ENCODE assay signal across 15 cellular contexts in genomic region chr20:46378390-46379009, GRCh38. TPM values are rescaled to one million over a fixed set of nuclear protein-coding genes. Genes with fewer than 3 reads are reported as not detected.
DNase-seq lines count a peak whose midpoint lies in the region; ATAC-seq, FAIRE-seq and TF ChIP-seq lines count a peak whose summit lies in the region.
"Had no signal": no experiment of that assay in that cellular context is flagged by ENCODE, and none has a peak within 500 bp of the region (broad histone marks: within the 10 kb centered on the region; RNA-seq: fewer than 3 reads in every experiment).

No MANE protein-coding gene starts in this region.

- intact Hi-C loops in kidney (cut with DNase I) = no loop called here
- intact Hi-C loops in breast epithelium (cut with DNase I; ENCODE audit: low total_unique reads) = no loop called here

- H3K4me1 ChIP-seq in kidney (ENCODE audit: control insufficient read depth in 1 of 2, insufficient read depth in 1 of 2, low read depth in 1 of 2, low read length in 2 of 2) = no peaks in the 10 kb centered on the region
- no peaks in the 10 kb centered on the region for H3K4me1 ChIP-seq in breast epithelium
- H3K4me1 ChIP-seq: BE2C had no signal

- H3K4me1 Mint-ChIP-seq in activated naive CD8-positive, alpha-beta T cell treated with anti-CD3 and anti-CD28 coated beads, Interleukin-2, amount 10 ng/mL, durations not matched to agents 7 days and 5 days = peaks cover 3% of the 10 kb centered on the region
- no peaks in the 10 kb centered on the region for H3K4me1 Mint-ChIP-seq in activated naive CD8-positive, alpha-beta T cell treated with anti-CD3 and anti-CD28 coated beads, Interleukin-2, amount 50 U/mL, for 24 hours
- H3K4me1 Mint-ChIP-seq in activated T-helper 17 cell treated with anti-CD3 and anti-CD28 coated beads, Interleukin-2, amount 50 U/mL, for 72 hours = peaks cover 5% of the 10 kb centered on the region

- H3K36me3 Mint-ChIP-seq in activated naive CD8-positive, alpha-beta T cell treated with anti-CD3 and anti-CD28 coated beads, Interleukin-2, amount 10 ng/mL, durations not matched to agents 7 days and 5 days = peaks cover 28% of the 10 kb centered on the region
- H3K36me3 Mint-ChIP-seq in activated naive CD8-positive, alpha-beta T cell treated with anti-CD3 and anti-CD28 coated beads, Interleukin-2, amount 50 U/mL, for 24 hours (ENCODE audit: low read depth) = peaks cover 30% of the 10 kb centered on the region
- H3K36me3 Mint-ChIP-seq in activated T-helper 17 cell treated with anti-CD3 and anti-CD28 coated beads, Interleukin-2, amount 50 U/mL, for 72 hours (ENCODE audit: low read depth) = peaks cover 100% of the 10 kb centered on the region

- ATAC-seq in activated naive CD8-positive, alpha-beta T cell treated with anti-CD3 and anti-CD28 coated beads, Interleukin-2, amount 10 ng/mL, durations not matched to agents 7 days and 5 days (ENCODE audit: low read depth) = no peak
- no peak for ATAC-seq in activated naive CD8-positive, alpha-beta T cell treated with anti-CD3 and anti-CD28 coated beads, Interleukin-2, amount 50 U/mL, for 24 hours
- no peak for ATAC-seq in activated T-helper 17 cell treated with anti-CD3 and anti-CD28 coated beads, Interleukin-2, amount 50 U/mL, for 72 hours (replicated peaks)
- no peak for ATAC-seq in GM21717 (IDR thresholded peaks at IDR 0.05; ENCODE audit: unreplicated experiment)
- ATAC-seq: Panc1 had no signal

- TF ChIP-seq CTCF in kidney (IDR thresholded peaks at IDR 0.05; ENCODE audit: borderline replicate concordance, extremely low read depth, insufficient read depth) = no peak
- TF ChIP-seq CTCF in breast epithelium (IDR thresholded peaks at IDR 0.05) = no peak

- H3K9me3 Mint-ChIP-seq in activated naive CD8-positive, alpha-beta T cell treated with anti-CD3 and anti-CD28 coated beads, Interleukin-2, amount 10 ng/mL, durations not matched to agents 7 days and 5 days = no peaks in the 10 kb centered on the region
- no peaks in the 10 kb centered on the region for H3K9me3 Mint-ChIP-seq in activated naive CD8-positive, alpha-beta T cell treated with anti-CD3 and anti-CD28 coated beads, Interleukin-2, amount 50 U/mL, for 24 hours
- no peaks in the 10 kb centered on the region for H3K9me3 Mint-ChIP-seq in activated T-helper 17 cell treated with anti-CD3 and anti-CD28 coated beads, Interleukin-2, amount 50 U/mL, for 72 hours

- peaks cover 52 to 54% of the 10 kb centered on the region in 2 donors for H3K36me3 ChIP-seq in kidney (ENCODE audit: control insufficient read depth in 1 of 2, insufficient read depth in 2 of 2, low read length in 2 of 2)
- H3K36me3 ChIP-seq in breast epithelium = peaks cover 5% of the 10 kb centered on the region

- POLR2A ChIA-PET in activated naive CD8-positive, alpha-beta T cell treated with anti-CD3 and anti-CD28 coated beads, Interleukin-2, amount 10 ng/mL, durations not matched to agents 7 days and 5 days (lab: Charles Lee) = interaction anchor here (0.8 kb wide), 1 partner anchor 13 kb away, joined by 3 read pairs; no protein-coding TSS in a partner anchor

- H3K27ac ChIP-seq in kidney (ENCODE audit: low read depth in 2 of 2, low read length in 2 of 2) (no peak overlapping the region), temporal lobe (ENCODE audit: low read depth, low read length) (peak overlapping the region; percentile 21), breast epithelium (no peak overlapping the region)

- no peaks in the 10 kb centered on the region for H3K27me3 ChIP-seq in breast epithelium
- H3K27me3 ChIP-seq: BE2C had no signal

- no peak for TF ChIP-seq POLR2A in breast epithelium (IDR thresholded peaks at IDR 0.05)

- H3K4me3 ChIP-seq in kidney (ENCODE audit: low read length in 2 of 2) (no peak overlapping the region), breast epithelium (no peak overlapping the region)

- no peaks in the 10 kb centered on the region for H3K9me3 ChIP-seq in kidney (ENCODE audit: control insufficient read depth in 1 of 2, low read length in 2 of 2)
- no peaks in the 10 kb centered on the region for H3K9me3 ChIP-seq in breast epithelium
- H3K9me3 ChIP-seq: BE2C had no signal

- peak overlapping the region; percentile 18 for H3K27ac Mint-ChIP-seq in activated naive CD8-positive, alpha-beta T cell treated with anti-CD3 and anti-CD28 coated beads, Interleukin-2, amount 10 ng/mL, durations not matched to agents 7 days and 5 days
- no peak overlapping the region for H3K27ac Mint-ChIP-seq in activated naive CD8-positive, alpha-beta T cell treated with anti-CD3 and anti-CD28 coated beads, Interleukin-2, amount 50 U/mL, for 24 hours
- H3K27ac Mint-ChIP-seq in activated T-helper 17 cell treated with anti-CD3 and anti-CD28 coated beads, Interleukin-2, amount 50 U/mL, for 72 hours = peak overlapping the region; percentile 60

- FAIRE-seq in kidney (lab: Jason Lieb, UNC) = no peak

- H3K27me3 Mint-ChIP-seq in activated naive CD8-positive, alpha-beta T cell treated with anti-CD3 and anti-CD28 coated beads, Interleukin-2, amount 10 ng/mL, durations not matched to agents 7 days and 5 days = no peaks in the 10 kb centered on the region
- no peaks in the 10 kb centered on the region for H3K27me3 Mint-ChIP-seq in activated naive CD8-positive, alpha-beta T cell treated with anti-CD3 and anti-CD28 coated beads, Interleukin-2, amount 50 U/mL, for 24 hours
- no peaks in the 10 kb centered on the region for H3K27me3 Mint-ChIP-seq in activated T-helper 17 cell treated with anti-CD3 and anti-CD28 coated beads, Interleukin-2, amount 50 U/mL, for 72 hours

- no peak for DNase-seq in activated naive CD8-positive, alpha-beta T cell treated with anti-CD3 and anti-CD28 coated beads, Interleukin-2, amount 10 ng/mL, durations not matched to agents 7 days and 5 days
- no peak for DNase-seq in activated naive CD8-positive, alpha-beta T cell treated with anti-CD3 and anti-CD28 coated beads, Interleukin-2, amount 50 U/mL, for 24 hours
- DNase-seq in kidney = peak; percentile 55
- DNase-seq in breast epithelium (ENCODE audit: low spot score in 2 of 2) = no peak
- DNase-seq in NCI-H1092 (lab: John Stamatoyannopoulos, UW) = no peak
- DNase-seq: BE2C, MM.1S, NCI-H1105 treated with DMSO at 0.1 percent for 48 hours, NCI-H187, NCI-H748 treated with DMSO at 0.1 percent for 48 hours, SHP77 treated with DMSO at 0.1 percent for 48 hours had no signal

- H3K4me3 Mint-ChIP-seq in activated naive CD8-positive, alpha-beta T cell treated with anti-CD3 and anti-CD28 coated beads, Interleukin-2, amount 10 ng/mL, durations not matched to agents 7 days and 5 days = no peak overlapping the region
- no peak overlapping the region for H3K4me3 Mint-ChIP-seq in activated naive CD8-positive, alpha-beta T cell treated with anti-CD3 and anti-CD28 coated beads, Interleukin-2, amount 50 U/mL, for 24 hours
- H3K4me3 Mint-ChIP-seq in activated T-helper 17 cell treated with anti-CD3 and anti-CD28 coated beads, Interleukin-2, amount 50 U/mL, for 72 hours = no peak overlapping the region

- H3K9ac ChIP-seq in kidney (ENCODE audit: low read length in 2 of 2) = no peak overlapping the region

RNA-seq across cellular contexts. Expression of gene ELMO2, which starts 27.9 kb away (rescaled TPM):
- total RNA-seq in activated naive CD8-positive, alpha-beta T cell treated with anti-CD3 and anti-CD28 coated beads, Interleukin-2, amount 10 ng/mL, durations not matched to agents 7 days and 5 days = 10 to 100 TPM; 66.8 to 75.2 TPM
- total RNA-seq in activated T-helper 17 cell treated with anti-CD3 and anti-CD28 coated beads, Interleukin-2, amount 50 U/mL, for 72 hours = 10 to 100 TPM; 54.6 to 57.2 TPM
- total RNA-seq in kidney (43.0 TPM), temporal lobe (55.3 TPM), breast epithelium (10 to 100 TPM; 41.0 to 63.3 (median 50.8) TPM)
- 21.0 TPM for polyA plus RNA-seq in kidney (ENCODE audit: insufficient read depth, low read depth, low replicate concordance)
